Comparison of ENCODE assay signal across 15 cellular contexts in the genomic region with DNA sequence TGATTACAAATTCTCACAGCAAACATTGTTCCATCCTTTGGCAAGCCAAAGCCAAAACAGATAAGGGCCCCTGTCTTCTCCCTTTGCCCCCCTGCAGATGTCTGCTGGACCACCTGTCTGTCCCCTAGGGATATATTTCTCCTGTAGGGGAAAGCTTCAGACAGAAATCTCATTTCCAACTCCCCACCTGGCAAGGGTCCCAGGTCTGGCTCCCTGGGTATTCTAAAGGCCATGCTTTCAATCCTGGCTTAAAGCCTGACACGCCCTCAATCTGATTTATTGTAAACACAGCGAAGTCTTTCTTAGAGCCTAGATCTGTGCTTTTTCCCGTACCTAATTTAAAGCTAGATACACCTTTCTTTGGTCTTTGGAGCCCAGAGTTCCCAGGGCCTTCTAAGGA.
DNase-seq lines count a peak whose midpoint lies in the region; ATAC-seq and TF ChIP-seq lines count a peak whose summit lies in the region.
"Had no signal": no experiment of that assay in that cellular context is flagged by ENCODE, and none has a peak within 500 bp of the region (broad histone marks: within the 10 kb centered on the region; RNA-seq: fewer than 3 reads in every experiment).

No MANE protein-coding gene starts in this region.

- ATAC-seq in left lobe of liver (peak; percentile 83), HG02759 (IDR thresholded peaks at IDR 0.05; ENCODE audit: unreplicated experiment) (no peak)
- ATAC-seq: activated CD4-positive, CD25-positive, alpha-beta regulatory T cell treated with anti-CD3 and anti-CD28 coated beads, Interleukin-2, amount 50 U/mL, for 24 hours; activated T-helper 17 cell treated with anti-CD3 and anti-CD28 coated beads, Interleukin-2, amount 50 U/mL, for 72 hours; CD8-positive, alpha-beta T cell; PC-3 had no signal

- WGBS in mammary epithelial cell (ENCODE audit: low coverage, missing lambda C conversion rate) = 78% methylated on average over 3 of the region's 3 CpGs
- 95% methylated on average over 3 of the region's 3 CpGs for WGBS in SK-N-SH (ENCODE audit: low lambda C conversion rate)

- dilution Hi-C loops in mammary epithelial cell (cut with HindIII; ENCODE audit: low sequenced_read_pairs) = no loop called here

- in situ Hi-C loops in mammary epithelial cell (cut with MboI; ENCODE audit: low sequenced_read_pairs in 2 of 2) = no loop called here

- H3K79me2 ChIP-seq in mammary epithelial cell (ENCODE audit: insufficient read depth, low read length) (peaks cover 22% of the 10 kb centered on the region), SK-N-SH (ENCODE audit: insufficient read depth) (peaks cover 3% of the 10 kb centered on the region; the same call in 1 of the 2 replicates)

- peak; percentile 83 for DNase-seq in COR-L47 (lab: John Stamatoyannopoulos, UW)
- peak; percentile 84 for DNase-seq in NCI-H1092 (lab: John Stamatoyannopoulos, UW)
- DNase-seq in NCI-H446 treated with DMSO at 0.1 percent for 48 hours (lab: John Stamatoyannopoulos, UW) = peak; percentile 21
- DNase-seq in left lobe of liver (ENCODE audit: low spot score) = peak; percentile 73
- no peak for DNase-seq in OCI-M1 (lab: John Stamatoyannopoulos, UW)
- no peak for DNase-seq in mammary epithelial cell
- no peak for DNase-seq in SK-N-SH
- DNase-seq: activated CD8-positive, alpha-beta memory T cell treated with anti-CD3 and anti-CD28 coated beads for 24 hours; CD8-positive, alpha-beta T cell; NCI-H510A; PC-3; stimulated activated CD4-positive, alpha-beta T cell treated with anti-CD3 and anti-CD28 coated beads, Interleukin-1b, Interleukin-23, amount 100 ng/mL, for 48 hours had no signal

- TF ChIP-seq CTCF in mammary epithelial cell (conservative IDR thresholded peaks at IDR 0.05 in 1 of 2, IDR thresholded peaks at IDR 0.05 in 1 of 2; ENCODE audit: extremely low read depth in 1 of 2, insufficient read depth in 1 of 2, low read depth in 1 of 2, low read length in 2 of 2) (no peak), SK-N-SH (IDR thresholded peaks at IDR 0.05) (no peak)

- H3K9ac ChIP-seq in mammary epithelial cell (ENCODE audit: insufficient read depth, low read length) (no peak overlapping the region), SK-N-SH (no peak overlapping the region)

- intact Hi-C loops in mammary epithelial cell (cut with micrococcal nuclease) = no loop called here

- CTCF ChIA-PET in mammary epithelial cell (lab: Charles Lee; ENCODE audit: low non-redundant PET) = no interaction called here
- CTCF ChIA-PET in SK-N-SH (lab: Yijun Ruan, JAX) = no interaction called here

- no peaks in the 10 kb centered on the region for H3K9me3 ChIP-seq in mammary epithelial cell (replicated peaks; ENCODE audit: insufficient read depth, low read length)
- no peaks in the 10 kb centered on the region for H3K9me3 ChIP-seq in SK-N-SH

- no peak overlapping the region for H3K4me2 ChIP-seq in mammary epithelial cell (ENCODE audit: insufficient read depth, low read depth, low read length)
- H3K4me2 ChIP-seq in SK-N-SH = no peak overlapping the region

- H3K4me3 ChIP-seq in mammary epithelial cell (replicated peaks in 1 of 3; ENCODE audit: insufficient read depth in 1 of 3, low read depth in 2 of 3, low read length in 3 of 3) (no peak overlapping the region), SK-N-SH (ENCODE audit: low read depth in 2 of 2, low read length in 1 of 2) (no peak overlapping the region)

- no peak for TF ChIP-seq RAD21 in SK-N-SH (IDR thresholded peaks at IDR 0.05; ENCODE audit: low read length)

- POLR2A ChIA-PET in SK-N-SH (lab: Yijun Ruan, JAX) = no interaction called here

- H4K20me1 ChIP-seq in mammary epithelial cell (ENCODE audit: insufficient read depth, low read length) (no peaks in the 10 kb centered on the region), SK-N-SH (ENCODE audit: insufficient read depth) (no peaks in the 10 kb centered on the region; the same call in 1 of the 2 replicates)

- no peak for TF ChIP-seq EP300 in SK-N-SH (IDR thresholded peaks at IDR 0.05; ENCODE audit: borderline replicate concordance in 1 of 2, low read depth in 1 of 2, low read length in 1 of 2)

- no peaks in the 10 kb centered on the region for H3K4me1 ChIP-seq in mammary epithelial cell (ENCODE audit: insufficient read depth, low read length)
- H3K4me1 ChIP-seq in SK-N-SH (ENCODE audit: control insufficient read depth in 1 of 2, insufficient read depth in 2 of 2, low read depth in 1 of 2, low read length in 1 of 2) = peaks cover 2 to 3% of the 10 kb centered on the region in 2 experiments; a peak in 1 of 4 replicates

- no peak overlapping the region for H2AFZ ChIP-seq in mammary epithelial cell (ENCODE audit: low read depth, low read length)
- H2AFZ ChIP-seq in SK-N-SH (ENCODE audit: low read depth) = no peak overlapping the region

- H3K36me3 ChIP-seq in mammary epithelial cell (ENCODE audit: insufficient read depth, low read length) = no peaks in the 10 kb centered on the region
- H3K36me3 ChIP-seq in SK-N-SH (replicated peaks in 1 of 2; ENCODE audit: control insufficient read depth in 1 of 2, insufficient read depth in 2 of 2, low read length in 1 of 2) = peaks cover 0 to under 1% of the 10 kb centered on the region in 2 experiments

- H3K27me3 ChIP-seq in mammary epithelial cell (ENCODE audit: insufficient read depth, low read length) (no peaks in the 10 kb centered on the region), SK-N-SH (ENCODE audit: insufficient read depth) (no peaks in the 10 kb centered on the region)

- no peaks in the 10 kb centered on the region for H3K9me2 ChIP-seq in SK-N-SH

- H3K27ac ChIP-seq in mammary epithelial cell (ENCODE audit: insufficient read depth, low read depth, low read length) = no peak overlapping the region
- H3K27ac ChIP-seq in SK-N-SH (ENCODE audit: low read depth in 2 of 2, low read length in 1 of 2) = no peak overlapping the region; a peak in 1 of 4 replicates

- no peaks in the 10 kb centered on the region for H3F3A ChIP-seq in SK-N-SH (replicated peaks; ENCODE audit: insufficient read depth)

- no TSS peak for BruUV-seq in mammary epithelial cell (replicated peaks; lab: Mats Ljungman, UMichigan)

TF ChIP-seq in SK-N-SH, 30 proteins besides CTCF, POLR2A, EP300 and RAD21:
- TF ChIP-seq NFIC (IDR thresholded peaks at IDR 0.05; ENCODE audit: borderline replicate concordance) = no peak
- TF ChIP-seq CHD2 (IDR thresholded peaks at IDR 0.05; ENCODE audit: low read length, partially characterized antibody) = no peak

Comparison
In these comparisons a context has a peak if more than half of its experiments do, and no peak if none do; other contexts are left out.
1. DNase-seq: peak in COR-L47 (single experiment), NCI-H1092 (single experiment), NCI-H446 treated with DMSO at 0.1 percent for 48 hours (single experiment) and left lobe of liver (single experiment); none in OCI-M1 (single experiment), mammary epithelial cell (single experiment) and SK-N-SH (single experiment).